1 cellular context compared by ENCODE assay signal in genomic region chr17:41930009-41930832, GRCh38.
TF ChIP-seq lines count a peak whose summit lies in the region.

A gene with protein sequence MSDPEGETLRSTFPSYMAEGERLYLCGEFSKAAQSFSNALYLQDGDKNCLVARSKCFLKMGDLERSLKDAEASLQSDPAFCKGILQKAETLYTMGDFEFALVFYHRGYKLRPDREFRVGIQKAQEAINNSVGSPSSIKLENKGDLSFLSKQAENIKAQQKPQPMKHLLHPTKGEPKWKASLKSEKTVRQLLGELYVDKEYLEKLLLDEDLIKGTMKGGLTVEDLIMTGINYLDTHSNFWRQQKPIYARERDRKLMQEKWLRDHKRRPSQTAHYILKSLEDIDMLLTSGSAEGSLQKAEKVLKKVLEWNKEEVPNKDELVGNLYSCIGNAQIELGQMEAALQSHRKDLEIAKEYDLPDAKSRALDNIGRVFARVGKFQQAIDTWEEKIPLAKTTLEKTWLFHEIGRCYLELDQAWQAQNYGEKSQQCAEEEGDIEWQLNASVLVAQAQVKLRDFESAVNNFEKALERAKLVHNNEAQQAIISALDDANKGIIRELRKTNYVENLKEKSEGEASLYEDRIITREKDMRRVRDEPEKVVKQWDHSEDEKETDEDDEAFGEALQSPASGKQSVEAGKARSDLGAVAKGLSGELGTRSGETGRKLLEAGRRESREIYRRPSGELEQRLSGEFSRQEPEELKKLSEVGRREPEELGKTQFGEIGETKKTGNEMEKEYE (plus strand): TSS chr17:41930617. CDS start chr17:41930724, 107 bp downstream.

TF ChIP-seq in HepG2, 621 proteins besides CTCF, POLR2A, EP300 and RAD21 (continued from another document and continues in another):
- TF ChIP-seq, protein P1, sequence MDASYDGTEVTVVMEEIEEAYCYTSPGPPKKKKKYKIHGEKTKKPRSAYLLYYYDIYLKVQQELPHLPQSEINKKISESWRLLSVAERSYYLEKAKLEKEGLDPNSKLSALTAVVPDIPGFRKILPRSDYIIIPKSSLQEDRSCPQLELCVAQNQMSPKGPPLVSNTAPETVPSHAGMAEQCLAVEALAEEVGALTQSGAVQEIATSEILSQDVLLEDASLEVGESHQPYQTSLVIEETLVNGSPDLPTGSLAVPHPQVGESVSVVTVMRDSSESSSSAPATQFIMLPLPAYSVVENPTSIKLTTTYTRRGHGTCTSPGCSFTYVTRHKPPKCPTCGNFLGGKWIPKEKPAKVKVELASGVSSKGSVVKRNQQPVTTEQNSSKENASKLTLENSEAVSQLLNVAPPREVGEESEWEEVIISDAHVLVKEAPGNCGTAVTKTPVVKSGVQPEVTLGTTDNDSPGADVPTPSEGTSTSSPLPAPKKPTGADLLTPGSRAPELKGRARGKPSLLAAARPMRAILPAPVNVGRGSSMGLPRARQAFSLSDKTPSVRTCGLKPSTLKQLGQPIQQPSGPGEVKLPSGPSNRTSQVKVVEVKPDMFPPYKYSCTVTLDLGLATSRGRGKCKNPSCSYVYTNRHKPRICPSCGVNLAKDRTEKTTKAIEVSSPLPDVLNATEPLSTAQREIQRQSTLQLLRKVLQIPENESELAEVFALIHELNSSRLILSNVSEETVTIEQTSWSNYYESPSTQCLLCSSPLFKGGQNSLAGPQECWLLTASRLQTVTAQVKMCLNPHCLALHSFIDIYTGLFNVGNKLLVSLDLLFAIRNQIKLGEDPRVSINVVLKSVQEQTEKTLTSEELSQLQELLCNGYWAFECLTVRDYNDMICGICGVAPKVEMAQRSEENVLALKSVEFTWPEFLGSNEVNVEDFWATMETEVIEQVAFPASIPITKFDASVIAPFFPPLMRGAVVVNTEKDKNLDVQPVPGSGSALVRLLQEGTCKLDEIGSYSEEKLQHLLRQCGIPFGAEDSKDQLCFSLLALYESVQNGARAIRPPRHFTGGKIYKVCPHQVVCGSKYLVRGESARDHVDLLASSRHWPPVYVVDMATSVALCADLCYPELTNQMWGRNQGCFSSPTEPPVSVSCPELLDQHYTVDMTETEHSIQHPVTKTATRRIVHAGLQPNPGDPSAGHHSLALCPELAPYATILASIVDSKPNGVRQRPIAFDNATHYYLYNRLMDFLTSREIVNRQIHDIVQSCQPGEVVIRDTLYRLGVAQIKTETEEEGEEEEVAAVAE (CRISPR knock-in tag; IDR thresholded peaks at IDR 0.05; ENCODE audit: borderline replicate concordance) = peak; percentile 93
- peak; percentile 90; the same call in 1 of the 2 replicates for TF ChIP-seq ZSCAN9 (CRISPR knock-in tag; IDR thresholded peaks at IDR 0.05; ENCODE audit: borderline replicate concordance)
- TF ChIP-seq ZNF609 (CRISPR knock-in tag; IDR thresholded peaks at IDR 0.05; ENCODE audit: borderline replicate concordance) = peak; percentile 71
- peak; percentile 99 for TF ChIP-seq ZNF350 (CRISPR knock-in tag; IDR thresholded peaks at IDR 0.05; ENCODE audit: borderline replicate concordance, low read depth)
- TF ChIP-seq ZNF660 (CRISPR knock-in tag; IDR thresholded peaks at IDR 0.05; ENCODE audit: borderline replicate concordance, low read depth) = 0 out of 2 replicates have a peak, but pooled peaks have one; percentile 72
- TF ChIP-seq, protein P2, sequence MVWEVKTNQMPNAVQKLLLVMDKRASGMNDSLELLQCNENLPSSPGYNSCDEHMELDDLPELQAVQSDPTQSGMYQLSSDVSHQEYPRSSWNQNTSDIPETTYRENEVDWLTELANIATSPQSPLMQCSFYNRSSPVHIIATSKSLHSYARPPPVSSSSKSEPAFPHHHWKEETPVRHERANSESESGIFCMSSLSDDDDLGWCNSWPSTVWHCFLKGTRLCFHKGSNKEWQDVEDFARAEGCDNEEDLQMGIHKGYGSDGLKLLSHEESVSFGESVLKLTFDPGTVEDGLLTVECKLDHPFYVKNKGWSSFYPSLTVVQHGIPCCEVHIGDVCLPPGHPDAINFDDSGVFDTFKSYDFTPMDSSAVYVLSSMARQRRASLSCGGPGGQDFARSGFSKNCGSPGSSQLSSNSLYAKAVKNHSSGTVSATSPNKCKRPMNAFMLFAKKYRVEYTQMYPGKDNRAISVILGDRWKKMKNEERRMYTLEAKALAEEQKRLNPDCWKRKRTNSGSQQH (CRISPR knock-in tag; IDR thresholded peaks at IDR 0.05; ENCODE audit: low read depth) = peak; percentile 57; the same call in 1 of the 2 replicates
- no peak for TF ChIP-seq NFE2L1 (CRISPR knock-in tag; IDR thresholded peaks at IDR 0.05; ENCODE audit: borderline replicate concordance)
- TF ChIP-seq ZBTB10 (CRISPR knock-in tag; IDR thresholded peaks at IDR 0.05; ENCODE audit: borderline replicate concordance) = no peak
- peak; percentile 90; the same call in 1 of the 2 replicates for TF ChIP-seq ZNF614 (CRISPR knock-in tag; IDR thresholded peaks at IDR 0.05; ENCODE audit: borderline replicate concordance)
- TF ChIP-seq LCORL (IDR thresholded peaks at IDR 0.05) = no peak
- TF ChIP-seq LCORL (CRISPR knock-in tag; IDR thresholded peaks at IDR 0.05) = peak; percentile 94
- no peak for TF ChIP-seq ZNF260 (CRISPR knock-in tag; IDR thresholded peaks at IDR 0.05; ENCODE audit: borderline replicate concordance, low read depth)
- 0 out of 2 replicates have a peak, but pooled peaks have one; percentile 41 for TF ChIP-seq AKNA (CRISPR knock-in tag; IDR thresholded peaks at IDR 0.05; ENCODE audit: borderline replicate concordance)
- peak; percentile 60; the same call in 1 of the 2 replicates for TF ChIP-seq ZBTB26 (CRISPR knock-in tag; IDR thresholded peaks at IDR 0.05; ENCODE audit: borderline replicate concordance)
- TF ChIP-seq HNRNPUL1 (IDR thresholded peaks at IDR 0.05; ENCODE audit: low read depth, low read length) = no peak
- TF ChIP-seq ZBTB46 (CRISPR knock-in tag; IDR thresholded peaks at IDR 0.05; ENCODE audit: borderline replicate concordance) = 0 out of 2 replicates have a peak, but pooled peaks have one; percentile 68
- TF ChIP-seq CREB1 (IDR thresholded peaks at IDR 0.05) = peak; percentile 66
- TF ChIP-seq CREB1 (CRISPR knock-in tag; IDR thresholded peaks at IDR 0.05) = peak; percentile 62; the same call in 1 of the 2 replicates
- TF ChIP-seq ZKSCAN5 (CRISPR knock-in tag; IDR thresholded peaks at IDR 0.05) = 0 out of 2 replicates have a peak, but pooled peaks have one; percentile 67
- peak; percentile 77; the same call in 1 of the 2 replicates for TF ChIP-seq ZNF891 (CRISPR knock-in tag; IDR thresholded peaks at IDR 0.05)
- TF ChIP-seq FOXK1 (CRISPR knock-in tag; IDR thresholded peaks at IDR 0.05; ENCODE audit: borderline replicate concordance, low read depth) = no peak; the same call in none of the 2 replicates
- peak; percentile 92 for TF ChIP-seq ZNF343 (CRISPR knock-in tag; IDR thresholded peaks at IDR 0.05)
- TF ChIP-seq NFIC (IDR thresholded peaks at IDR 0.05; ENCODE audit: low read length) = no peak; the same call in 1 of the 2 replicates
- peak; percentile 92 for TF ChIP-seq SALL1 (CRISPR knock-in tag; IDR thresholded peaks at IDR 0.05)
- no peak for TF ChIP-seq SNRNP70 (IDR thresholded peaks at IDR 0.05; ENCODE audit: low read depth, low read length)
- peak; percentile 92 for TF ChIP-seq ZNF761 (CRISPR knock-in tag; conservative IDR thresholded peaks at IDR 0.05)
